8 cellular contexts compared by ENCODE assay signal in the genomic region with DNA sequence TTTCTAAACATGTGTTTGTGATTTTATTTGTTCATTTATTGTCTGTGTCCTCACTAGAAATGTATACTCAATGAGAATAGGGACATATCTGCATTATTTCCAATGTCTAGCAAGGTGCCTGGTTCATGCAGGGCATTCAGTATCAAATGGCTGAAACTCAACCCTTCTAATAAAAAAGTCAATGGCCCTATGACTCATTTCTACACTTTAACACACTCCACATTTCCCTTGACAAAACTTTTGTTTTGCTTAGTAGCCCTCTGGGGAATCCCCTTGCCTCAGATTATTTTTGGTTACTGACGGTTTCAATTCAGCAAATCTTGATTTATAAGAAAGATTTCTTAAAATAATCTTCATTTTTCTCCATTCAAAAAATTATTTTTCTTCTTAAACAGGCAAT.
DNase-seq lines count a peak whose midpoint lies in the region; ATAC-seq, FAIRE-seq and TF ChIP-seq lines count a peak whose summit lies in the region.

No MANE protein-coding gene starts in this region.

- no peak overlapping the region for H2BK20ac ChIP-seq in IMR-90 (ENCODE audit: low read depth, low read length)

- no peak overlapping the region for H3K27ac ChIP-seq in IMR-90 (ENCODE audit: insufficient read depth, low read length)

- no peak overlapping the region for H3K4me3 ChIP-seq in IMR-90 (ENCODE audit: insufficient read depth, low read depth, low read length)

- H3K4ac ChIP-seq in IMR-90 (ENCODE audit: low read depth, low read length): no peak overlapping the region

- peaks cover 8% of the 10 kb centered on the region for H3K4me1 ChIP-seq in IMR-90 (ENCODE audit: control insufficient read depth, insufficient read depth, low read length)

- in situ Hi-C loops in IMR-90 (cut with MboI; ENCODE audit: low sequenced_read_pairs): no loop called here

- DNase-seq in GM12892 (ENCODE audit: insufficient read length) (no peak), IMR-90 (peak; percentile 73), fibroblast of peridontal ligament (ENCODE audit: extremely low read depth) (peak; percentile 53), mesenteric fat pad (ENCODE audit: low spot score) (no peak), NCI-H446 treated with DMSO at 0.1 percent for 48 hours (lab: John Stamatoyannopoulos, UW) (no peak), mesothelial cell of epicardium (ENCODE audit: low spot score in 2 of 2, unreplicated experiment in 2 of 2) (no peak)
- no peak for DNase-seq in activated CD4-positive, alpha-beta T cell treated with anti-CD3 and anti-CD28 coated beads, Interleukin-2, amount 50 U/mL, for 48 hours

- H3K79me1 ChIP-seq in IMR-90 (ENCODE audit: low read depth in 1 of 2, low read length in 2 of 2): no peaks in the 10 kb centered on the region

- no peaks in the 10 kb centered on the region for H3K27me3 ChIP-seq in IMR-90 (ENCODE audit: control insufficient read depth, insufficient read depth, low read length)

- BruUV-seq in IMR-90 (replicated peaks; lab: Mats Ljungman, UMichigan): no TSS peak

- no peak overlapping the region for H3K4me2 ChIP-seq in IMR-90 (ENCODE audit: low read depth, low read length)

- dilution Hi-C loops in IMR-90 (cut with HindIII; ENCODE audit: low sequenced_read_pairs, unreplicated experiment): no loop called here

- CTCF ChIA-PET in IMR-90 (lab: Yijun Ruan, JAX): interaction anchor here (0.8 to 1.5 kb wide), 3 partner anchors 66 to 137 kb away, joined by 3 to 5 read pairs (median 3); no protein-coding TSS in a partner anchor

- H4K91ac ChIP-seq in IMR-90 (ENCODE audit: insufficient read depth, low read depth, low read length): no peak overlapping the region

- H2AFZ ChIP-seq in IMR-90 (replicated peaks; ENCODE audit: low read length, poor library complexity): no peak overlapping the region

- no peak overlapping the region for H3K23ac ChIP-seq in IMR-90 (ENCODE audit: low read depth, low read length)

- H3K36me3 ChIP-seq in IMR-90 (ENCODE audit: control insufficient read depth, insufficient read depth, low read length): no peaks in the 10 kb centered on the region

- TF ChIP-seq RAD21 in IMR-90 (IDR thresholded peaks at IDR 0.05; ENCODE audit: low read length): no peak

- no CpG with 5 or more reads among the region's 1 CpG for WGBS in IMR-90 (ENCODE audit: extremely low coverage in 2 of 2, insufficient read length in 1 of 2), 2 experiments

- no peaks in the 10 kb centered on the region for H4K20me1 ChIP-seq in IMR-90 (ENCODE audit: insufficient read depth, low read length)

- H2BK5ac ChIP-seq in IMR-90 (ENCODE audit: low read depth, low read length, poor library complexity, severe bottlenecking): no peak overlapping the region

- no peak overlapping the region for H3K9ac ChIP-seq in IMR-90 (ENCODE audit: low read depth, low read length)

- peaks cover 54% of the 10 kb centered on the region for H3K4me1 Mint-ChIP-seq in mesothelial cell of epicardium

- no peak overlapping the region for H2AK9ac ChIP-seq in IMR-90 (replicated peaks; ENCODE audit: low read depth, low read length, poor library complexity)

- POLR2A ChIA-PET in IMR-90 (lab: Charles Lee; ENCODE audit: unreplicated experiment): no interaction called here

- H3K9me3 Mint-ChIP-seq in mesothelial cell of epicardium: no peaks in the 10 kb centered on the region

- H2AK5ac ChIP-seq in IMR-90 (ENCODE audit: low read depth, low read length): no peak overlapping the region

- peak; percentile 80 for FAIRE-seq in GM12892 (lab: Jason Lieb, UNC)

- no peaks in the 10 kb centered on the region for H3K27me3 Mint-ChIP-seq in mesothelial cell of epicardium (ENCODE audit: low read depth)

- no peak overlapping the region for H3K27ac Mint-ChIP-seq in mesothelial cell of epicardium

- no peaks in the 10 kb centered on the region for H3K9me3 ChIP-seq in IMR-90 (ENCODE audit: control insufficient read depth, insufficient read depth, low read length)

- H3K9me1 ChIP-seq in IMR-90 (ENCODE audit: insufficient read depth, low read length): peaks cover 3% of the 10 kb centered on the region

- no peak overlapping the region for H3K18ac ChIP-seq in IMR-90 (ENCODE audit: low read depth, low read length)

- H3K4me3 Mint-ChIP-seq in mesothelial cell of epicardium: no peak overlapping the region

- TF ChIP-seq CTCF in IMR-90 (conservative IDR thresholded peaks at IDR 0.05; ENCODE audit: low read depth, low read length) (no peak), mesothelial cell of epicardium (IDR thresholded peaks at IDR 0.05; ENCODE audit: unreplicated experiment) (no peak)

- ATAC-seq in GM21576 (IDR thresholded peaks at IDR 0.05; ENCODE audit: unreplicated experiment) (peak; percentile 86), IMR-90 (ENCODE audit: low read depth) (peak; percentile 22; the same call in 1 of the 2 replicates)

- H4K5ac ChIP-seq in IMR-90 (ENCODE audit: low read depth, low read length): no peak overlapping the region

- intact Hi-C loops in IMR-90 (cut with micrococcal nuclease): loop anchor here (1.0 to 10.0 kb wide), 2 partner anchors 265 to 916 kb away; no protein-coding TSS in a partner anchor

- no peak overlapping the region for H2BK120ac ChIP-seq in IMR-90 (ENCODE audit: low read depth, low read length)

- H2BK15ac ChIP-seq in IMR-90 (ENCODE audit: low read depth, low read length): no peak overlapping the region

- no peak overlapping the region for H3K14ac ChIP-seq in IMR-90 (replicated peaks; ENCODE audit: low read depth, low read length)

- H4K8ac ChIP-seq in IMR-90 (ENCODE audit: low read depth in 2 of 2, low read length in 2 of 2): no peak overlapping the region

- no peaks in the 10 kb centered on the region for H3K36me3 Mint-ChIP-seq in mesothelial cell of epicardium

- H3K56ac ChIP-seq in IMR-90 (ENCODE audit: extremely low read depth, insufficient read depth, low read length): no peak overlapping the region

- TF ChIP-seq POLR2A in GM12892 (IDR thresholded peaks at IDR 0.05; ENCODE audit: low read depth, low read length): no peak
- no peak for TF ChIP-seq POLR2A in IMR-90 (IDR thresholded peaks at IDR 0.05; ENCODE audit: low read depth, low read length)

TF ChIP-seq in IMR-90, 13 proteins besides CTCF, POLR2A, EP300 and RAD21:
- peak; percentile 66; the same call in 1 of the 2 replicates for TF ChIP-seq FOS (IDR thresholded peaks at IDR 0.05; ENCODE audit: low read depth, low read length)
- TF ChIP-seq SMC3 (IDR thresholded peaks at IDR 0.05; ENCODE audit: low read depth, low read length): no peak
- TF ChIP-seq CHD1 (IDR thresholded peaks at IDR 0.05; ENCODE audit: low read depth, low read length): no peak

Comparison
In these comparisons a context has a peak if more than half of its experiments do, and no peak if none do; other contexts are left out.
1. DNase-seq: peak in IMR-90 (single experiment) and fibroblast of peridontal ligament (single experiment); none in GM12892 (single experiment), mesenteric fat pad (single experiment), NCI-H446 treated with DMSO at 0.1 percent for 48 hours (single experiment), mesothelial cell of epicardium (0 of 2) and activated CD4-positive, alpha-beta T cell treated with anti-CD3 and anti-CD28 coated beads, Interleukin-2, amount 50 U/mL, for 48 hours (0 of 2).